22 cellular contexts compared by ENCODE assay signal in genomic region chr2:31828891-31829290, GRCh38.
DNase-seq lines count a peak whose midpoint lies in the region; ATAC-seq lines count a peak whose summit lies in the region.
"Had no signal": no experiment of that assay in that cellular context is flagged by ENCODE, and none has a peak within 500 bp of the region (broad histone marks: within the 10 kb centered on the region; RNA-seq: fewer than 3 reads in every experiment).

No MANE protein-coding gene starts in this region.

- no peak overlapping the region for H3K4ac ChIP-seq in trophoblast cell (ENCODE audit: low read depth, low read length)

- H2BK5ac ChIP-seq in trophoblast cell (ENCODE audit: low read depth, low read length, poor library complexity), result no peak overlapping the region

- H2BK12ac ChIP-seq in trophoblast cell (ENCODE audit: low read length), result no peak overlapping the region

- H3K27ac ChIP-seq in trophoblast cell (ENCODE audit: low read depth, low read length), result no peak overlapping the region
- H3K27ac ChIP-seq: 22Rv1, HL-60, right atrium auricular region had no signal

- H2AFZ ChIP-seq in trophoblast cell (ENCODE audit: insufficient read depth, low read length, poor library complexity), result no peak overlapping the region

- peak; percentile 56 for ATAC-seq in esophagus mucosa
- no peak for ATAC-seq in GM18511 (IDR thresholded peaks at IDR 0.05; ENCODE audit: unreplicated experiment)
- ATAC-seq: activated T-cell treated with anti-CD3 and anti-CD28 coated beads, Interleukin-2, amount 50 U/mL, for 4 hours had no signal

- H3K4me1 ChIP-seq in trophoblast cell (ENCODE audit: control insufficient read depth in 1 of 2, insufficient read depth in 2 of 2, low read length in 2 of 2), result no peaks in the 10 kb centered on the region
- H3K4me1 ChIP-seq: right atrium auricular region had no signal

- no peak overlapping the region for H3K23ac ChIP-seq in trophoblast cell (ENCODE audit: low read length)

- peak; percentile 3 for DNase-seq in DMS53 (lab: John Stamatoyannopoulos, UW)
- DNase-seq in DMS53 treated with DMSO at 0.1 percent for 48 hours (lab: John Stamatoyannopoulos, UW; ENCODE audit: unreplicated experiment), result no peak
- peak; percentile 11 for DNase-seq in RPMI8226
- no peak for DNase-seq in trophoblast cell
- no peak for DNase-seq in H7
- DNase-seq in ureter (ENCODE audit: low spot score), result no peak
- DNase-seq: activated CD4-positive, CD25-positive, alpha-beta regulatory T cell treated with anti-CD3 and anti-CD28 coated beads, Interleukin-2, amount 50 U/mL, for 72 hours; activated naive CD4-positive, alpha-beta T cell treated with anti-CD3 and anti-CD28 coated beads for 36 hours; activated T-cell treated with anti-CD3 and anti-CD28 coated beads, Interleukin-2, amount 50 U/mL, for 4 hours; aorta; DMS79 treated with DMSO at 0.1 percent for 48 hours; effector CD8-positive, alpha-beta T cell; MV-4-11; NCI-H187; nucleus accumbens; T-helper 9 cell had no signal

- no peak overlapping the region for H3K4me2 ChIP-seq in trophoblast cell (ENCODE audit: low read length)

- H3K36me3 ChIP-seq in trophoblast cell (ENCODE audit: control insufficient read depth in 1 of 2, insufficient read depth in 2 of 2, low read length in 2 of 2), result no peaks in the 10 kb centered on the region
- no peaks in the 10 kb centered on the region for H3K36me3 ChIP-seq in H7 (replicated peaks; ENCODE audit: control insufficient read depth, insufficient read depth, low read length)
- H3K36me3 ChIP-seq: right atrium auricular region had no signal

- no peak overlapping the region for H2BK120ac ChIP-seq in trophoblast cell (ENCODE audit: insufficient read depth, low read length, poor library complexity)

- WGBS in trophoblast cell (ENCODE audit: extremely low coverage, insufficient coverage, insufficient read length), result no CpG with 5 or more reads among the region's 2 CpGs

- no peak overlapping the region for H4K91ac ChIP-seq in trophoblast cell (ENCODE audit: low read depth, low read length)

- no peak overlapping the region for H3K9ac ChIP-seq in trophoblast cell (ENCODE audit: low read length)

- no peak overlapping the region for H2AK5ac ChIP-seq in trophoblast cell (ENCODE audit: low read length)

- no peaks in the 10 kb centered on the region for H3K79me1 ChIP-seq in trophoblast cell (ENCODE audit: low read length)

- H3K4me3 ChIP-seq in trophoblast cell (ENCODE audit: low read depth, low read length) (peak overlapping the region; percentile 7), H7 (ENCODE audit: insufficient read depth, low read depth, low read length) (no peak overlapping the region)
- H3K4me3 ChIP-seq: lung, right atrium auricular region had no signal

- H3K18ac ChIP-seq in trophoblast cell (ENCODE audit: low read length), result no peak overlapping the region

- no peaks in the 10 kb centered on the region for H3K27me3 ChIP-seq in trophoblast cell (ENCODE audit: insufficient read depth, low read length)
- H3K27me3 ChIP-seq in H7 (ENCODE audit: control insufficient read depth, insufficient read depth, low read length), result no peaks in the 10 kb centered on the region
- H3K27me3 ChIP-seq: right atrium auricular region had no signal

- H4K8ac ChIP-seq in trophoblast cell (ENCODE audit: low read depth, low read length), result no peak overlapping the region

- no peak overlapping the region for H3K14ac ChIP-seq in trophoblast cell (ENCODE audit: low read length)

- H3K79me2 ChIP-seq in trophoblast cell (ENCODE audit: control insufficient read depth, insufficient read depth, low read length, poor library complexity), result no peaks in the 10 kb centered on the region

- H3K9me3 ChIP-seq in trophoblast cell (ENCODE audit: insufficient read depth, low read depth, low read length), result peaks cover 3% of the 10 kb centered on the region

- no peak overlapping the region for H4K12ac ChIP-seq in trophoblast cell (ENCODE audit: low read depth, low read length)

Comparison
In these comparisons a context has a peak if more than half of its experiments do, and no peak if none do; other contexts are left out.
1. DNase-seq: peak in DMS53 (single experiment) and RPMI8226 (single experiment); none in DMS53 treated with DMSO at 0.1 percent for 48 hours (single experiment), trophoblast cell (0 of 2), H7 (single experiment) and ureter (single experiment).